Comparison of ENCODE assay signal across 12 cellular contexts in the genomic region with DNA sequence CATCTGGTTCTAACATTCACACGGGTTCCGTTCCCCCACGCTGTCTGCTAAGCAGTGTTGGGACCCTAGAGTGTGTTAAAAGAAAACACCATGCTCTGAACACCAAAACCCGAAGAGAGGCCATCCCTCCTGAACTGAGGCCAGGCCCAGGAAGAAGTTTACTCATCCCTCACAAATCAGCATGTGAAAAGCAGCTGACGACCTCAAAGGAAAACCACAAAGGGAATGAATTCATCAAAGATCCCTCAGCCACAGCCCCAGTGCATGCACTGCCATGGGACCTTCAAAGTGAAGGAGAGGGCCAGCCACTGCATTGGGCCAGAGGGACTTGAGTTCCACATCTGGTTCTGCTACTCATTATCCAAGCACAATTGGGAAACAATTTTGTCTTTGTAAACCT. TPM values are rescaled to one million over a fixed set of nuclear protein-coding genes. Genes with fewer than 3 reads are reported as not detected.
DNase-seq lines count a peak whose midpoint lies in the region; ATAC-seq and TF ChIP-seq lines count a peak whose summit lies in the region.
"Had no signal": no experiment of that assay in that cellular context is flagged by ENCODE, and none has a peak within 500 bp of the region (broad histone marks: within the 10 kb centered on the region; RNA-seq: fewer than 3 reads in every experiment).

No MANE protein-coding gene starts in this region.

- H3K27me3 ChIP-seq in H7 (ENCODE audit: control insufficient read depth, insufficient read depth, low read length): 0 out of 2 replicates have a peak, but pooled peaks cover 2% of the 10 kb centered on the region
- H3K27me3 ChIP-seq: spleen had no signal

- H3K27ac Mint-ChIP-seq in T-helper 1 cell treated with Interleukin-12 subunit alpha and Interleukin-12 subunit beta and Interleukin-4 antibody, amounts not matched to agents 30 μg/mL and 1 μg/mL, for 36 hours: peak overlapping the region; percentile 14
- H3K27ac Mint-ChIP-seq: stimulated activated memory B cell treated with anti-CD40 and anti-IgM and Interleukin-4, amounts not matched to agents 10 μg/mL and 1 μg/mL and 100 μg/mL, for 72 hours had no signal

- peaks cover 10% of the 10 kb centered on the region for H3K4me1 Mint-ChIP-seq in T-helper 1 cell treated with Interleukin-12 subunit alpha and Interleukin-12 subunit beta and Interleukin-4 antibody, amounts not matched to agents 30 μg/mL and 1 μg/mL, for 36 hours (ENCODE audit: low read depth)
- H3K4me1 Mint-ChIP-seq: stimulated activated memory B cell treated with anti-CD40 and anti-IgM and Interleukin-4, amounts not matched to agents 10 μg/mL and 1 μg/mL and 100 μg/mL, for 72 hours had no signal

- H3K27ac ChIP-seq in RWPE1: no peak overlapping the region
- H3K27ac ChIP-seq: spleen had no signal

- TF ChIP-seq CTCF in AG09319 (IDR thresholded peaks at IDR 0.05; ENCODE audit: low read depth, low read length) (no peak), RWPE1 (conservative IDR thresholded peaks at IDR 0.05; ENCODE audit: low read depth) (no peak)

- no peaks in the 10 kb centered on the region for H3K36me3 ChIP-seq in H7 (replicated peaks; ENCODE audit: control insufficient read depth, insufficient read depth, low read length)
- H3K36me3 ChIP-seq: spleen had no signal

- H3K36me3 Mint-ChIP-seq in T-helper 1 cell treated with Interleukin-12 subunit alpha and Interleukin-12 subunit beta and Interleukin-4 antibody, amounts not matched to agents 30 μg/mL and 1 μg/mL, for 36 hours (ENCODE audit: low read depth): no peaks in the 10 kb centered on the region
- H3K36me3 Mint-ChIP-seq: stimulated activated memory B cell treated with anti-CD40 and anti-IgM and Interleukin-4, amounts not matched to agents 10 μg/mL and 1 μg/mL and 100 μg/mL, for 72 hours had no signal

- H3K4me3 Mint-ChIP-seq in T-helper 1 cell treated with Interleukin-12 subunit alpha and Interleukin-12 subunit beta and Interleukin-4 antibody, amounts not matched to agents 30 μg/mL and 1 μg/mL, for 36 hours: no peak overlapping the region
- H3K4me3 Mint-ChIP-seq: stimulated activated memory B cell treated with anti-CD40 and anti-IgM and Interleukin-4, amounts not matched to agents 10 μg/mL and 1 μg/mL and 100 μg/mL, for 72 hours had no signal

- no peak for ATAC-seq in GM18520 (IDR thresholded peaks at IDR 0.05; ENCODE audit: unreplicated experiment)
- ATAC-seq: stimulated activated memory B cell treated with anti-CD40 and anti-IgM and Interleukin-4, amounts not matched to agents 10 μg/mL and 1 μg/mL and 100 μg/mL, for 72 hours had no signal

- peak; percentile 57 for DNase-seq in AG09319 (ENCODE audit: extremely low read depth, low read depth)
- peak; percentile 55 for DNase-seq in H7
- peak; percentile 58 for DNase-seq in glomerular visceral epithelial cell (ENCODE audit: extremely low spot score)
- DNase-seq in RWPE1 (ENCODE audit: low spot score): no peak
- DNase-seq in activated CD4-positive, alpha-beta T cell treated with anti-CD3 and anti-CD28 coated beads, Interleukin-2, amount 50 U/mL, for 1 hour: no peak
- no peak for DNase-seq in cerebellum (ENCODE audit: low spot score)
- DNase-seq: amniotic stem cell; NK-92 treated with Interleukin-12 subunit alpha and Interleukin-12 subunit beta, amount 100 ng/mL, for 24 hours; spleen had no signal

- POLR2A ChIA-PET in RWPE1 (lab: Yijun Ruan, JAX; ENCODE audit: low non-redundant PET): no interaction called here

- no peaks in the 10 kb centered on the region for H3K9me3 Mint-ChIP-seq in T-helper 1 cell treated with Interleukin-12 subunit alpha and Interleukin-12 subunit beta and Interleukin-4 antibody, amounts not matched to agents 30 μg/mL and 1 μg/mL, for 36 hours
- H3K9me3 Mint-ChIP-seq: stimulated activated memory B cell treated with anti-CD40 and anti-IgM and Interleukin-4, amounts not matched to agents 10 μg/mL and 1 μg/mL and 100 μg/mL, for 72 hours had no signal

- H3K27me3 Mint-ChIP-seq in T-helper 1 cell treated with Interleukin-12 subunit alpha and Interleukin-12 subunit beta and Interleukin-4 antibody, amounts not matched to agents 30 μg/mL and 1 μg/mL, for 36 hours (ENCODE audit: low read depth): peaks cover 11% of the 10 kb centered on the region
- H3K27me3 Mint-ChIP-seq: stimulated activated memory B cell treated with anti-CD40 and anti-IgM and Interleukin-4, amounts not matched to agents 10 μg/mL and 1 μg/mL and 100 μg/mL, for 72 hours had no signal

- no peak overlapping the region for H3K4me3 ChIP-seq in H7 (ENCODE audit: insufficient read depth, low read depth, low read length)
- H3K4me3 ChIP-seq: spleen had no signal

- CTCF ChIA-PET in RWPE1 (lab: Yijun Ruan, JAX): interaction anchor here (0.6 to 0.7 kb wide), 2 partner anchors 18 to 376 kb away, joined by 3 to 4 read pairs; no protein-coding TSS in a partner anchor

RNA-seq across cellular contexts. Expression of a gene that starts 7.0 kb away (rescaled TPM):
- 24.7 and 39.0 TPM in 2 replicates for total RNA-seq in H7 (2014; rRNA removed; shearing (Covaris generic))
- total RNA-seq in cerebellum: 23.0 TPM

Comparison
In these comparisons a context has a peak if more than half of its experiments do, and no peak if none do; other contexts are left out.
1. DNase-seq: peak in AG09319 (single experiment), H7 (single experiment) and glomerular visceral epithelial cell (single experiment); none in RWPE1 (single experiment), activated CD4-positive, alpha-beta T cell treated with anti-CD3 and anti-CD28 coated beads, Interleukin-2, amount 50 U/mL, for 1 hour (single experiment) and cerebellum (single experiment).